20 cellular contexts compared by ENCODE assay signal in genomic region chr15:58465866-58466517, GRCh38. TPM values are rescaled to one million over a fixed set of nuclear protein-coding genes. Genes with fewer than 3 reads are reported as not detected.
DNase-seq lines count a peak whose midpoint lies in the region; ATAC-seq and TF ChIP-seq lines count a peak whose summit lies in the region.
"Had no signal": no experiment of that assay in that cellular context is flagged by ENCODE, and none has a peak within 500 bp of the region (broad histone marks: within the 10 kb centered on the region; RNA-seq: fewer than 3 reads in every experiment).

No MANE protein-coding gene starts in this region.

- H3K9ac ChIP-seq in OCI-LY1 (ENCODE audit: low read length), result peak overlapping the region; percentile 27

- no peaks in the 10 kb centered on the region for H3K36me3 Mint-ChIP-seq in activated T-cell treated with anti-CD3 and anti-CD28 coated beads, Interleukin-2, amount 50 U/mL, for 4 hours (ENCODE audit: insufficient read depth)
- H3K36me3 Mint-ChIP-seq: CD4-positive, alpha-beta memory T cell; mesothelial cell of epicardium had no signal

- peaks cover 97% of the 10 kb centered on the region for H3K4me1 ChIP-seq in OCI-LY1 (ENCODE audit: insufficient read depth, low read length, severe bottlenecking)

- H3K9me3 ChIP-seq in OCI-LY1 (ENCODE audit: low read length), result no peaks in the 10 kb centered on the region
- H3K9me3 ChIP-seq: suprapubic skin had no signal

- H3K27ac Mint-ChIP-seq in stimulated activated naive CD8-positive, alpha-beta T cell treated with anti-CD3 and anti-CD28 coated beads, Interleukin-15, amount 100 ng/mL, for 72 hours, result peak overlapping the region in 1 of 2 donors; percentile 72
- H3K27ac Mint-ChIP-seq: mesothelial cell of epicardium, progenitor cell of endocrine pancreas had no signal

- H3K79me2 ChIP-seq in OCI-LY1 (ENCODE audit: insufficient read depth, low read length), result no peaks in the 10 kb centered on the region

- H3K4me3 ChIP-seq in OCI-LY1 (ENCODE audit: low read depth, low read length, poor library complexity, severe bottlenecking) (no peak overlapping the region), foreskin fibroblast (ENCODE audit: low read depth in 1 of 2, low read length in 2 of 2) (no peak overlapping the region)
- H3K4me3 ChIP-seq: suprapubic skin had no signal

- peak; percentile 30 to 36 for ATAC-seq in activated T-cell treated with anti-CD3 and anti-CD28 coated beads, Interleukin-2, amount 50 U/mL, for 4 hours
- peak; percentile 67 for ATAC-seq in stimulated activated naive CD8-positive, alpha-beta T cell treated with anti-CD3 and anti-CD28 coated beads, Interleukin-15, amount 100 ng/mL, for 72 hours

- H3K9me2 ChIP-seq in OCI-LY1 (ENCODE audit: low read depth, low read length), result no peaks in the 10 kb centered on the region

- no peaks in the 10 kb centered on the region for H3K36me3 ChIP-seq in OCI-LY1 (ENCODE audit: insufficient read depth, low read length)
- H3K36me3 ChIP-seq: suprapubic skin had no signal

- H4K20me1 ChIP-seq in OCI-LY1 (ENCODE audit: insufficient read depth, low read length), result no peaks in the 10 kb centered on the region

- peaks cover 39% of the 10 kb centered on the region for H3K4me1 Mint-ChIP-seq in activated T-cell treated with anti-CD3 and anti-CD28 coated beads, Interleukin-2, amount 50 U/mL, for 4 hours (ENCODE audit: low read depth)
- H3K4me1 Mint-ChIP-seq in stimulated activated naive CD8-positive, alpha-beta T cell treated with anti-CD3 and anti-CD28 coated beads, Interleukin-15, amount 100 ng/mL, for 72 hours, result peaks cover 91% of the 10 kb centered on the region

- intact Hi-C loops in posterior vena cava (cut with DNase I), result no loop called here

- H3K27ac ChIP-seq in OCI-LY1 (ENCODE audit: low read depth, low read length, poor library complexity, severe bottlenecking), result peak overlapping the region; percentile 92
- H3K27ac ChIP-seq: suprapubic skin had no signal

- H3F3A ChIP-seq in OCI-LY1 (ENCODE audit: insufficient read depth, low read length), result no peaks in the 10 kb centered on the region

- no peak for DNase-seq in activated T-cell treated with anti-CD3 and anti-CD28 coated beads, Interleukin-2, amount 50 U/mL, for 4 hours
- DNase-seq in activated T-cell treated with anti-CD3 and anti-CD28 coated beads, Interleukin-2, amount 50 U/mL, for 48 hours, result no peak
- DNase-seq in foreskin fibroblast, result peak; percentile 31 to 67
- DNase-seq in stimulated activated naive CD8-positive, alpha-beta T cell treated with anti-CD3 and anti-CD28 coated beads, Interleukin-15, amount 100 ng/mL, for 72 hours, result no peak
- no peak for DNase-seq in posterior vena cava (ENCODE audit: low spot score)
- DNase-seq in NCI-H1417 treated with DMSO at 0.1 percent for 48 hours (lab: John Stamatoyannopoulos, UW), result no peak
- DNase-seq in SHP77 treated with DMSO at 0.1 percent for 48 hours (lab: John Stamatoyannopoulos, UW), result no peak
- DNase-seq: activated CD4-positive, alpha-beta T cell treated with anti-CD3 and anti-CD28 coated beads, Interleukin-2, amount 50 U/mL, for 48 hours; CD4-positive, alpha-beta memory T cell; cortex of kidney; DMS79 treated with DMSO at 0.1 percent for 48 hours; Kasumi-1; NCI-H1105; NCI-H526; Right ventricle myocardium superior; stimulated activated CD4-positive, alpha-beta T cell treated with anti-CD3 and anti-CD28 coated beads, Interleukin-4, amount 100 ng/mL, for 4 hours had no signal

- H3K4me3 Mint-ChIP-seq in activated T-cell treated with anti-CD3 and anti-CD28 coated beads, Interleukin-2, amount 50 U/mL, for 4 hours, result no peak overlapping the region
- H3K4me3 Mint-ChIP-seq in stimulated activated naive CD8-positive, alpha-beta T cell treated with anti-CD3 and anti-CD28 coated beads, Interleukin-15, amount 100 ng/mL, for 72 hours, result peak overlapping the region in 1 of 2 donors; percentile 7
- H3K4me3 Mint-ChIP-seq: mesothelial cell of epicardium had no signal

- H2AFZ ChIP-seq in OCI-LY1 (ENCODE audit: low read length), result no peak overlapping the region

- H3K4me2 ChIP-seq in OCI-LY1 (ENCODE audit: low read length), result 0 out of 2 replicates have a peak overlapping the region, but pooled peaks have one; percentile 5

- no peaks in the 10 kb centered on the region for H3K27me3 Mint-ChIP-seq in activated T-cell treated with anti-CD3 and anti-CD28 coated beads, Interleukin-2, amount 50 U/mL, for 4 hours (ENCODE audit: low read depth)
- no peaks in the 10 kb centered on the region for H3K27me3 Mint-ChIP-seq in stimulated activated naive CD8-positive, alpha-beta T cell treated with anti-CD3 and anti-CD28 coated beads, Interleukin-15, amount 100 ng/mL, for 72 hours

- TF ChIP-seq CTCF in OCI-LY1 (IDR thresholded peaks at IDR 0.05; ENCODE audit: low read length) (no peak), foreskin fibroblast (IDR thresholded peaks at IDR 0.05; ENCODE audit: low read depth, low read length) (no peak)

- H3K27me3 ChIP-seq in OCI-LY1 (ENCODE audit: insufficient read depth, low read length), result no peaks in the 10 kb centered on the region
- H3K27me3 ChIP-seq: suprapubic skin had no signal

- no peaks in the 10 kb centered on the region for H3K9me3 Mint-ChIP-seq in activated T-cell treated with anti-CD3 and anti-CD28 coated beads, Interleukin-2, amount 50 U/mL, for 4 hours
- H3K9me3 Mint-ChIP-seq in stimulated activated naive CD8-positive, alpha-beta T cell treated with anti-CD3 and anti-CD28 coated beads, Interleukin-15, amount 100 ng/mL, for 72 hours, result no peaks in the 10 kb centered on the region
- H3K9me3 Mint-ChIP-seq: CD4-positive, alpha-beta memory T cell; mesothelial cell of epicardium had no signal

RNA-seq across cellular contexts. Expression of gene LIPC, which starts 34.2 kb away (rescaled TPM):
- under 1 TPM in 1 of 3 donors, not detected in 2; 0.28 TPM for total RNA-seq in activated T-cell treated with anti-CD3 and anti-CD28 coated beads, Interleukin-2, amount 50 U/mL, for 4 hours
- total RNA-seq in posterior vena cava, result 1 to 10 TPM in 1 of 2 donors, under 1 TPM in 1; 0.14 to 1.2 TPM
- total RNA-seq: mesothelial cell of epicardium had no signal

Comparison
In these comparisons a context has a peak if more than half of its experiments do, and no peak if none do; other contexts are left out.
1. DNase-seq: peak in foreskin fibroblast (2 of 2); none in activated T-cell treated with anti-CD3 and anti-CD28 coated beads, Interleukin-2, amount 50 U/mL, for 4 hours (single experiment), activated T-cell treated with anti-CD3 and anti-CD28 coated beads, Interleukin-2, amount 50 U/mL, for 48 hours (0 of 2), stimulated activated naive CD8-positive, alpha-beta T cell treated with anti-CD3 and anti-CD28 coated beads, Interleukin-15, amount 100 ng/mL, for 72 hours (0 of 2), posterior vena cava (single experiment), NCI-H1417 treated with DMSO at 0.1 percent for 48 hours (single experiment) and SHP77 treated with DMSO at 0.1 percent for 48 hours (single experiment).